27 cellular contexts compared by ENCODE assay signal in the genomic region with DNA sequence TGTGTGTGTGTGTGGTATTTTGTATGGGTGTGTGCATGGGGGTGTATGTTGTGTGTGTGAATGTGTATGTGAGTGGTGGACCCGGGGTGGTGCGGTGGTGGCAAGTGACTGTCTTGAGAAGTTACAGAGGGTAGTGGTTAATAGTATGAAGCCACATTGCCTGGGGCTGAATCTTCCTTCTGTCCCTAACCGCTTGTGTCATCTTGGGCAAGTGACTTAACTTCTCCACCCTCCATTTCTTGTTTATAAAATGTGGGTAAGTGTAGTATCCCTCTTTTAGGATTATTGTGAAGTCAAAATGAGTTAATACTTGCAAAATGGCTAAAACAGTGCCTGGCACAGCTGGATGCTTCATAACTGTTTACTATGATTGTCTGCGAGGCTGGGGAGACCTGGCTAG.
"Had no signal": no experiment of that assay in that cellular context is flagged by ENCODE, and none has a peak within 500 bp of the region (broad histone marks: within the 10 kb centered on the region; RNA-seq: fewer than 3 reads in every experiment).

No MANE protein-coding gene starts in this region.

- H3K9me3 ChIP-seq: esophagus squamous epithelium, gastrocnemius medialis, left lung, lower lobe of right lung, mucosa of descending colon had no signal

- ATAC-seq: esophagus mucosa, gastrocnemius medialis, heart right ventricle, left cardiac atrium, left lung, left ventricle myocardium superior, lower lobe of right lung, mucosa of descending colon had no signal

- DNase-seq: dermis blood vessel endothelial cell; dorsolateral prefrontal cortex; effector CD4-positive, alpha-beta T cell; effector memory CD4-positive, alpha-beta T cell; erythroblast; esophagus squamous epithelium; foreskin fibroblast; foreskin melanocyte; gastrocnemius medialis; glutamatergic neuron; head of caudate nucleus; heart right ventricle; hippocampal formation; left cardiac atrium; left lung; left ventricle myocardium superior; lower lobe of right lung; mesenchymal stem cell; mucosa of descending colon had no signal

- H3K4me3 Mint-ChIP-seq: mesothelial cell of epicardium had no signal

- H3K27me3 ChIP-seq: gastrocnemius medialis had no signal

- H3K27ac ChIP-seq: coronary artery, dorsolateral prefrontal cortex, epithelial cell of prostate, esophagus squamous epithelium, gastrocnemius medialis, heart right ventricle, left lung, lower lobe of right lung had no signal

- H3K4me3 ChIP-seq: coronary artery, dorsolateral prefrontal cortex, esophagus squamous epithelium, gastrocnemius medialis, heart right ventricle, left lung, lower lobe of right lung, mucosa of descending colon had no signal

- H3K4me1 ChIP-seq: gastrocnemius medialis had no signal

- H3K27ac Mint-ChIP-seq: mesothelial cell of epicardium had no signal

- H3K36me3 ChIP-seq: esophagus squamous epithelium, gastrocnemius medialis, heart right ventricle, left lung, lower lobe of right lung had no signal

- H3K4me1 Mint-ChIP-seq: mesothelial cell of epicardium had no signal

- H3K36me3 Mint-ChIP-seq: mesothelial cell of epicardium had no signal

- FAIRE-seq: colon, endometrium, islet of Langerhans, keratinocyte had no signal
